17 cellular contexts compared by ENCODE assay signal in genomic region chr7:35648367-35648766, GRCh38. TPM values are rescaled to one million over a fixed set of nuclear protein-coding genes. Genes with fewer than 3 reads are reported as not detected.
DNase-seq lines count a peak whose midpoint lies in the region; ATAC-seq and TF ChIP-seq lines count a peak whose summit lies in the region.
"Had no signal": no experiment of that assay in that cellular context is flagged by ENCODE, and none has a peak within 500 bp of the region (broad histone marks: within the 10 kb centered on the region; RNA-seq: fewer than 3 reads in every experiment).

No MANE protein-coding gene starts in this region.

- no peak for TF ChIP-seq POLR2A in upper lobe of left lung (IDR thresholded peaks at IDR 0.05)

- H3K9me3 ChIP-seq in upper lobe of left lung: peaks cover 0 to 3% (median 0%) of the 10 kb centered on the region in 4 donors

- DNase-seq in activated naive CD4-positive, alpha-beta T cell treated with Interleukin-2 at 50 U/mL for 16 hours: no peak
- peak; percentile 41 for DNase-seq in choroid plexus epithelial cell (ENCODE audit: low read depth)
- DNase-seq in mesendoderm: no peak
- peak in 1 of 2 donors; percentile 47 for DNase-seq in upper lobe of left lung
- DNase-seq in DMS 273 (lab: John Stamatoyannopoulos, UW; ENCODE audit: unreplicated experiment): no peak
- DNase-seq: activated CD4-positive, alpha-beta T cell treated with anti-CD3 and anti-CD28 coated beads, Interleukin-2, amount 50 U/mL, for 48 hours; activated gamma-delta T cell; Calu3; Karpas-422; kidney; NCI-H146; NCI-H774; T1000 had no signal

- peaks cover 13% of the 10 kb centered on the region for H3K9me3 Mint-ChIP-seq in activated naive CD4-positive, alpha-beta T cell treated with anti-CD3 and anti-CD28 coated beads, Interleukin-2, amount 50 U/mL, for 24 hours

- peaks cover 24% of the 10 kb centered on the region for H3K36me3 Mint-ChIP-seq in activated naive CD4-positive, alpha-beta T cell treated with anti-CD3 and anti-CD28 coated beads, Interleukin-2, amount 50 U/mL, for 24 hours

- TF ChIP-seq CTCF in choroid plexus epithelial cell (conservative IDR thresholded peaks at IDR 0.05; ENCODE audit: low read depth, low read length): no peak
- no peak for TF ChIP-seq CTCF in upper lobe of left lung (IDR thresholded peaks at IDR 0.05)

- no peak overlapping the region for H3K18ac ChIP-seq in mesendoderm (ENCODE audit: low read length)

- H2AK5ac ChIP-seq in mesendoderm (ENCODE audit: low read length): no peak overlapping the region

- H2BK120ac ChIP-seq in mesendoderm (ENCODE audit: low read depth, low read length): no peak overlapping the region

- H3K27ac ChIP-seq in mesendoderm (ENCODE audit: low read depth, low read length): no peak overlapping the region
- H3K27ac ChIP-seq in upper lobe of left lung: peak overlapping the region in 3 of 4 donors; percentile 42 to 73 (median 51)

- no peak overlapping the region for H2BK15ac ChIP-seq in mesendoderm (replicated peaks; ENCODE audit: low read depth)

- H3K4me3 Mint-ChIP-seq in activated naive CD4-positive, alpha-beta T cell treated with anti-CD3 and anti-CD28 coated beads, Interleukin-2, amount 50 U/mL, for 24 hours: no peak overlapping the region
- H3K4me3 Mint-ChIP-seq: nephron had no signal

- H3K23ac ChIP-seq in mesendoderm (ENCODE audit: low read length): no peak overlapping the region

- no peak overlapping the region for H4K8ac ChIP-seq in mesendoderm (ENCODE audit: low read depth, low read length)

- H4K5ac ChIP-seq in mesendoderm (ENCODE audit: low read length): no peak overlapping the region

- H3K79me2 ChIP-seq in mesendoderm (ENCODE audit: control insufficient read depth, insufficient read depth, low read length): peaks cover 6% of the 10 kb centered on the region

- H3K4me1 ChIP-seq in mesendoderm (ENCODE audit: control insufficient read depth, low read depth, low read length) (peaks cover 16% of the 10 kb centered on the region), upper lobe of left lung (peaks cover 30 to 36% (median 34%) of the 10 kb centered on the region in 4 donors)

- peak in 1 of 4 donors; percentile 92 for TF ChIP-seq EP300 in upper lobe of left lung (IDR thresholded peaks at IDR 0.05)

- no peak overlapping the region for H3K4me3 ChIP-seq in choroid plexus epithelial cell (ENCODE audit: low read depth, low read length)
- no peak overlapping the region for H3K4me3 ChIP-seq in mesendoderm (ENCODE audit: low read length)
- H3K4me3 ChIP-seq in upper lobe of left lung: no peak overlapping the region

- H3K36me3 ChIP-seq in mesendoderm (ENCODE audit: control insufficient read depth, insufficient read depth, low read length) (no peaks in the 10 kb centered on the region), upper lobe of left lung (peaks cover 0 to 6% (median 0%) of the 10 kb centered on the region in 4 donors)

- H2BK5ac ChIP-seq in mesendoderm (ENCODE audit: low read length): peak overlapping the region; percentile 22

- peaks cover 10% of the 10 kb centered on the region for H3K79me1 ChIP-seq in mesendoderm (ENCODE audit: low read length)

- peak overlapping the region; percentile 44 for H3K27ac Mint-ChIP-seq in activated naive CD4-positive, alpha-beta T cell treated with anti-CD3 and anti-CD28 coated beads, Interleukin-2, amount 50 U/mL, for 24 hours

- H3K4ac ChIP-seq in mesendoderm (ENCODE audit: low read depth, low read length): peak overlapping the region; percentile 48

- H3K9ac ChIP-seq in mesendoderm (ENCODE audit: low read length): no peak overlapping the region

- no peaks in the 10 kb centered on the region for H3K27me3 Mint-ChIP-seq in activated naive CD4-positive, alpha-beta T cell treated with anti-CD3 and anti-CD28 coated beads, Interleukin-2, amount 50 U/mL, for 24 hours

- H3K27me3 ChIP-seq in mesendoderm (ENCODE audit: insufficient read depth, low read length, poor library complexity) (no peaks in the 10 kb centered on the region), upper lobe of left lung (no peaks in the 10 kb centered on the region)

- ATAC-seq in upper lobe of left lung (ENCODE audit: low FRiP score in 2 of 2) (no peak), HG03139 (IDR thresholded peaks at IDR 0.05; ENCODE audit: unreplicated experiment) (no peak), HG03025 (IDR thresholded peaks at IDR 0.05; ENCODE audit: low FRiP score, unreplicated experiment) (no peak)

- H3K4me2 ChIP-seq in mesendoderm (ENCODE audit: low read length): no peak overlapping the region

- peak overlapping the region; percentile 43 for H3K56ac ChIP-seq in mesendoderm (ENCODE audit: low read length)

- peaks cover 84% of the 10 kb centered on the region for H3K4me1 Mint-ChIP-seq in activated naive CD4-positive, alpha-beta T cell treated with anti-CD3 and anti-CD28 coated beads, Interleukin-2, amount 50 U/mL, for 24 hours

- no CpG with 5 or more reads among the region's 3 CpGs for WGBS in mesendoderm (ENCODE audit: extremely low coverage, insufficient coverage, low lambda C conversion rate)
- 48 to 61% methylated on average over 3 of the region's 3 CpGs for WGBS in upper lobe of left lung, 2 donors

RNA-seq across cellular contexts. Expression of gene HERPUD2, which starts 46.6 kb away (rescaled TPM):
- 16.0 TPM for polyA plus RNA-seq in mesendoderm (2013, experiment 1 of 2)
- 17.2 TPM for polyA plus RNA-seq in mesendoderm (2013, experiment 2 of 2)
- 10 to 100 TPM; 29.6 to 63.9 (median 42.2) TPM for total RNA-seq in upper lobe of left lung
